12 cellular contexts compared by ENCODE assay signal in the genomic region with DNA sequence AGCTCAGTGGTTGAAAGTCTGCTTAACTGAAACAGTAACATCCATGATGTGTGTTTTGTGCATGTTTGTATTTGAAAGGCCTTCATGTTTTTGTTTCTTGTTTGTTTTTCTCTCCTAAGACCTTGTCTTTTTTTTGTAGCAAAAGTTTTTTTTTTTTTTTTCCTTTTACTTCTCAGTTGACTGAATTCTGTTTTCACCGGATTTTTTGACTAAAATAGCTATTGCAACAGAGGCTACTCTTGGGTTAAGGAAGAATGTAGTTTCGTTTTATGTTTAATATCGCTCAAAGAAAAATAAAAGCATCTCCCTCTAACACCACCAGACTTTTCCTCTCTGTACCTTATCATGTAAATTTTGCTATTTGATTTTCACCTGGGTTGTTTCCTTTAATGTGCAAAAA. TPM values are rescaled to one million over a fixed set of nuclear protein-coding genes. Genes with fewer than 3 reads are reported as not detected.
DNase-seq lines count a peak whose midpoint lies in the region; ATAC-seq and TF ChIP-seq lines count a peak whose summit lies in the region.
"Had no signal": no experiment of that assay in that cellular context is flagged by ENCODE, and none has a peak within 500 bp of the region (broad histone marks: within the 10 kb centered on the region; RNA-seq: fewer than 3 reads in every experiment).

No MANE protein-coding gene starts in this region.

- H3K4me1 ChIP-seq in left ventricle myocardium inferior = peaks cover 36% of the 10 kb centered on the region
- H3K4me1 ChIP-seq in adipocyte (ENCODE audit: control insufficient read depth, insufficient read depth, low read length) = peaks cover 37% of the 10 kb centered on the region
- H3K4me1 ChIP-seq in lower lobe of right lung = peaks cover 43% of the 10 kb centered on the region
- H3K4me1 ChIP-seq in upper lobe of right lung = peaks cover 32% of the 10 kb centered on the region

- no peak for TF ChIP-seq CTCF in left ventricle myocardium inferior (IDR thresholded peaks at IDR 0.05; ENCODE audit: borderline replicate concordance)
- no peak for TF ChIP-seq CTCF in lower lobe of right lung (IDR thresholded peaks at IDR 0.05)
- no peak for TF ChIP-seq CTCF in upper lobe of right lung (IDR thresholded peaks at IDR 0.05)

- H3K9me3 ChIP-seq in left ventricle myocardium inferior (replicated peaks) (peaks cover 28% of the 10 kb centered on the region), adipocyte (ENCODE audit: control insufficient read depth, low read length) (peaks cover 12% of the 10 kb centered on the region), lower lobe of right lung (peaks cover 6% of the 10 kb centered on the region), upper lobe of right lung (no peaks in the 10 kb centered on the region)

- DNase-seq in left ventricle myocardium inferior = no peak
- no peak for DNase-seq in Right ventricle myocardium superior
- DNase-seq in adipocyte (ENCODE audit: low read depth) = peak; percentile 43
- DNase-seq in lower lobe of right lung = no peak
- DNase-seq in upper lobe of right lung = no peak
- no peak for DNase-seq in pons (ENCODE audit: low spot score)
- no peak for DNase-seq in KG1 (lab: John Stamatoyannopoulos, UW)
- DNase-seq: activated CD8-positive, alpha-beta memory T cell treated with anti-CD3 and anti-CD28 coated beads, Interleukin-2, amount 50 U/mL, for 48 hours; NCI-H446 treated with DMSO at 0.1 percent for 48 hours; SK-N-SH had no signal

- H3K27ac ChIP-seq in left ventricle myocardium inferior (replicated peaks) (peak overlapping the region; percentile 45), lower lobe of right lung (peak overlapping the region; percentile 51), upper lobe of right lung (peak overlapping the region; percentile 71)
- H3K27ac ChIP-seq: KMS-11 had no signal

- ATAC-seq in Right ventricle myocardium superior (ENCODE audit: poor library complexity) (no peak), lower lobe of right lung (peak in 1 of 2 donors; percentile 39), upper lobe of right lung (no peak), HG03108 (IDR thresholded peaks at IDR 0.05; ENCODE audit: unreplicated experiment) (no peak)

- no peaks in the 10 kb centered on the region for H3K27me3 ChIP-seq in left ventricle myocardium inferior (ENCODE audit: low read depth)
- H3K27me3 ChIP-seq in adipocyte (replicated peaks; ENCODE audit: control insufficient read depth, insufficient read depth, low read length) = no peaks in the 10 kb centered on the region
- H3K27me3 ChIP-seq in lower lobe of right lung (ENCODE audit: low read depth) = no peaks in the 10 kb centered on the region
- H3K27me3 ChIP-seq in upper lobe of right lung = no peaks in the 10 kb centered on the region

- peaks cover 47% of the 10 kb centered on the region for H3K36me3 ChIP-seq in left ventricle myocardium inferior
- peaks cover 76% of the 10 kb centered on the region for H3K36me3 ChIP-seq in adipocyte (ENCODE audit: control insufficient read depth, insufficient read depth, low read length, severe bottlenecking)
- H3K36me3 ChIP-seq in lower lobe of right lung = peaks cover 23% of the 10 kb centered on the region
- H3K36me3 ChIP-seq in upper lobe of right lung = peaks cover 19% of the 10 kb centered on the region

- intact Hi-C loops in left ventricle myocardium inferior (cut with micrococcal nuclease) = no loop called here
- intact Hi-C loops in Right ventricle myocardium superior (cut with DNase I) = no loop called here
- intact Hi-C loops in lower lobe of right lung (cut with DNase I) = no loop called here
- intact Hi-C loops in upper lobe of right lung (cut with DNase I) = no loop called here

- peak overlapping the region; percentile 79 for H3K9ac ChIP-seq in adipocyte (ENCODE audit: low read length)
- H3K9ac ChIP-seq: KMS-11, SK-N-SH had no signal

- H3K4me3 ChIP-seq in left ventricle myocardium inferior (peak overlapping the region; percentile 42), adipocyte (ENCODE audit: low read length) (peak overlapping the region; percentile 74), lower lobe of right lung (peak overlapping the region; percentile 9), upper lobe of right lung (peak overlapping the region; percentile 28)

RNA-seq across cellular contexts. Expression of a gene that starts 15.1 kb away (rescaled TPM):
- total RNA-seq in left ventricle myocardium inferior (4.8 TPM), Right ventricle myocardium superior (4.7 TPM), lower lobe of right lung (53.8 TPM), upper lobe of right lung (45.6 TPM)

RNA-seq across cellular contexts. Expression of a gene that starts 46.2 kb away (rescaled TPM):
- total RNA-seq in left ventricle myocardium inferior (16,708 TPM), Right ventricle myocardium superior (19,506 TPM), lower lobe of right lung (0.86 TPM), upper lobe of right lung (2.2 TPM)

RNA-seq across cellular contexts. Expression of a gene that starts 54.3 kb away (rescaled TPM):
- total RNA-seq in left ventricle myocardium inferior (not detected), Right ventricle myocardium superior (not detected), lower lobe of right lung (not detected), upper lobe of right lung (not detected)

Comparison
In these comparisons a context has a peak if more than half of its experiments do, and no peak if none do; other contexts are left out.
1. H3K4me3 ChIP-seq: peak in every context shown above with its lines; median percentile 74 in adipocyte; 42 in left ventricle myocardium inferior; 28 in upper lobe of right lung; 9 in lower lobe of right lung.
2. RNA of a gene that starts 46.2 kb away (total RNA-seq): 19,506 TPM in Right ventricle myocardium superior (single experiment) and 16,708 TPM in left ventricle myocardium inferior (single experiment); 2.2 TPM in upper lobe of right lung (single experiment) and 0.86 TPM in lower lobe of right lung (single experiment); every median in the first group is over 1,000 times any median in the second.
3. Peak in every context shown above with its lines, with median percentiles within 50 percentile points of each other: H3K27ac ChIP-seq.